Comparison of ENCODE assay signal across 11 cellular contexts in genomic region chr21:31158789-31159581, GRCh38.
DNase-seq lines count a peak whose midpoint lies in the region; ATAC-seq, FAIRE-seq and TF ChIP-seq lines count a peak whose summit lies in the region.
"Had no signal": no experiment of that assay in that cellular context is flagged by ENCODE, and none has a peak within 500 bp of the region (broad histone marks: within the 10 kb centered on the region; RNA-seq: fewer than 3 reads in every experiment).

No MANE protein-coding gene starts in this region.

- intact Hi-C loops in ovary (cut with DNase I) = no loop called here
- intact Hi-C loops in left colon (cut with DNase I, micrococcal nuclease) = no loop called here

- H3K9me3 ChIP-seq in effector memory CD4-positive, alpha-beta T cell (ENCODE audit: control insufficient read depth, low read length) = peaks cover 4% of the 10 kb centered on the region
- no peaks in the 10 kb centered on the region for H3K9me3 ChIP-seq in ovary

- no peak for FAIRE-seq in H54 (lab: Jason Lieb, UNC)

- peaks cover 37% of the 10 kb centered on the region for H3K4me1 ChIP-seq in effector memory CD4-positive, alpha-beta T cell (ENCODE audit: control insufficient read depth, insufficient read depth, low read length, poor library complexity, severe bottlenecking)
- H3K4me1 ChIP-seq in ovary (ENCODE audit: insufficient read depth) = no peaks in the 10 kb centered on the region

- no peak for TF ChIP-seq CTCF in ovary (IDR thresholded peaks at IDR 0.05)

- no peak for TF ChIP-seq POLR2A in ovary (IDR thresholded peaks at IDR 0.05)
- no peak for TF ChIP-seq POLR2A in H54 (IDR thresholded peaks at IDR 0.05; ENCODE audit: low read depth, low read length)

- ATAC-seq in GM18868 (IDR thresholded peaks at IDR 0.05; ENCODE audit: unreplicated experiment) (peak; percentile 61), left colon (no peak)

- 76 to 83% (median 78%) methylated on average over 8 of the region's 8 CpGs for WGBS in ovary, 3 donors

- H3K4me3 ChIP-seq in effector memory CD4-positive, alpha-beta T cell (ENCODE audit: insufficient read depth, low read depth, low read length, poor library complexity, severe bottlenecking) = no peak overlapping the region
- H3K4me3 ChIP-seq in ovary = peak overlapping the region; percentile 3
- H3K4me3 ChIP-seq: MG63 had no signal

- peaks cover 13% of the 10 kb centered on the region for H3K36me3 ChIP-seq in effector memory CD4-positive, alpha-beta T cell (ENCODE audit: control insufficient read depth, insufficient read depth, low read length)
- H3K36me3 ChIP-seq in ovary = no peaks in the 10 kb centered on the region
- H3K36me3 ChIP-seq: MG63 had no signal

- H3K27me3 ChIP-seq in effector memory CD4-positive, alpha-beta T cell (replicated peaks; ENCODE audit: control insufficient read depth, insufficient read depth, low read length, poor library complexity, severe bottlenecking) = no peaks in the 10 kb centered on the region
- no peaks in the 10 kb centered on the region for H3K27me3 ChIP-seq in ovary
- H3K27me3 ChIP-seq: MG63 had no signal

- peak overlapping the region; percentile 42 for H3K27ac ChIP-seq in effector memory CD4-positive, alpha-beta T cell (ENCODE audit: insufficient read depth, low read length, poor library complexity, severe bottlenecking)
- no peak overlapping the region for H3K27ac ChIP-seq in ovary
- H3K27ac ChIP-seq: RWPE1 had no signal

- DNase-seq in NOMO-1 treated with dmso at 0.1 percent for 144 hours (lab: John Stamatoyannopoulos, UW; ENCODE audit: unreplicated experiment) (peak; percentile 54), ovary (no peak), left colon (no peak), AG20443 (ENCODE audit: low spot score) (no peak), UCSD-AML1 (lab: John Stamatoyannopoulos, UW; ENCODE audit: unreplicated experiment) (no peak), H54 (ENCODE audit: insufficient read length, low spot score) (no peak)
- DNase-seq in effector memory CD4-positive, alpha-beta T cell = no peak
- DNase-seq: GDM1, MG63 had no signal

- TF ChIP-seq EP300 in ovary (IDR thresholded peaks at IDR 0.05) = no peak
